In genomic region chr13:75703768-75704167, GRCh38 we compare ENCODE assay signal across 23 cellular contexts.
"Had no signal": no experiment of that assay in that cellular context is flagged by ENCODE, and none has a peak within 500 bp of the region (broad histone marks: within the 10 kb centered on the region; RNA-seq: fewer than 3 reads in every experiment).

No MANE protein-coding gene starts in this region.

- H3K4me3 Mint-ChIP-seq: activated CD4-positive, alpha-beta T cell treated with anti-CD3 and anti-CD28 coated beads, Interleukin-2, amount 10 ng/mL, durations not matched to agents 24 days and 14 days; activated CD8-positive, alpha-beta T cell treated with anti-CD3 and anti-CD28 coated beads, Interleukin-2, amount 10 ng/mL, durations not matched to agents 7 days and 5 days; naive B cell; neural progenitor cell; stimulated activated naive B cell treated with anti-CD40 and anti-IgM and Interleukin-4, amounts not matched to agents 10 μg/mL and 1 μg/mL and 100 μg/mL, for 72 hours had no signal

- H3K27ac Mint-ChIP-seq: activated CD4-positive, alpha-beta T cell treated with anti-CD3 and anti-CD28 coated beads, Interleukin-2, amount 10 ng/mL, durations not matched to agents 24 days and 14 days; activated CD8-positive, alpha-beta T cell treated with anti-CD3 and anti-CD28 coated beads, Interleukin-2, amount 10 ng/mL, durations not matched to agents 7 days and 5 days; activated naive CD4-positive, alpha-beta T cell treated with anti-CD3 and anti-CD28 coated beads, Interleukin-2, amount 50 U/mL, for 72 hours; neural progenitor cell; stimulated activated naive B cell treated with anti-CD40 and anti-IgM and Interleukin-4, amounts not matched to agents 10 μg/mL and 1 μg/mL and 100 μg/mL, for 72 hours had no signal

- H3K4me2 ChIP-seq: neural progenitor cell had no signal

- H3K9ac ChIP-seq: neural progenitor cell had no signal

- H3K9me3 Mint-ChIP-seq: activated naive CD4-positive, alpha-beta T cell treated with anti-CD3 and anti-CD28 coated beads, Interleukin-2, amount 50 U/mL, for 72 hours had no signal

- H3K27me3 Mint-ChIP-seq: activated CD4-positive, alpha-beta T cell treated with anti-CD3 and anti-CD28 coated beads, Interleukin-2, amount 10 ng/mL, durations not matched to agents 24 days and 14 days; naive B cell; stimulated activated naive B cell treated with anti-CD40 and anti-IgM and Interleukin-4, amounts not matched to agents 10 μg/mL and 1 μg/mL and 100 μg/mL, for 72 hours had no signal

- H3K36me3 Mint-ChIP-seq: neural progenitor cell had no signal

- H3K9me3 ChIP-seq: body of pancreas, esophagus squamous epithelium, pancreas, thyroid gland, uterus had no signal

- DNase-seq: activated CD4-positive, alpha-beta T cell treated with anti-CD3 and anti-CD28 coated beads, Interleukin-2, amount 10 ng/mL, durations not matched to agents 24 days and 14 days; activated CD4-positive, CD25-positive, alpha-beta regulatory T cell; activated CD8-positive, alpha-beta memory T cell treated with anti-CD3 and anti-CD28 coated beads, Interleukin-2, amount 50 U/mL, for 4 hours; activated CD8-positive, alpha-beta T cell treated with anti-CD3 and anti-CD28 coated beads, Interleukin-2, amount 10 ng/mL, durations not matched to agents 7 days and 5 days; activated gamma-delta T cell; activated T-cell treated with anti-CD3 and anti-CD28 coated beads, Interleukin-2, amount 50 U/mL, for 48 hours; body of pancreas; central memory CD4-positive, alpha-beta T cell; esophagus squamous epithelium; heart left ventricle; left cardiac atrium; naive B cell; pancreas; stimulated activated CD4-positive, alpha-beta T cell treated with anti-CD3 and anti-CD28 coated beads, Interleukin-2, amount 100 ng/mL, for 48 hours; stimulated activated naive B cell treated with anti-CD40 and anti-IgM and Interleukin-4, amounts not matched to agents 10 μg/mL and 1 μg/mL and 100 μg/mL, for 72 hours; thyroid gland; uterus had no signal

- H2AFZ ChIP-seq: neural progenitor cell had no signal

- H3K27ac ChIP-seq: coronary artery, heart left ventricle, neural progenitor cell, uterus had no signal

- H3K4me1 Mint-ChIP-seq: naive B cell; neural progenitor cell; stimulated activated naive B cell treated with anti-CD40 and anti-IgM and Interleukin-4, amounts not matched to agents 10 μg/mL and 1 μg/mL and 100 μg/mL, for 72 hours had no signal

- H3K4me1 ChIP-seq: neural progenitor cell, uterus had no signal

- FAIRE-seq: frontal cortex, pancreas, TTC549 had no signal

- H3K4me3 ChIP-seq: body of pancreas, esophagus squamous epithelium, heart left ventricle, lung, neural progenitor cell, pancreas, thyroid gland, uterus had no signal

- H3K36me3 ChIP-seq: esophagus squamous epithelium, heart left ventricle, neural progenitor cell, pancreas, thyroid gland, uterus had no signal

- ATAC-seq: activated CD8-positive, alpha-beta T cell treated with anti-CD3 and anti-CD28 coated beads, Interleukin-2, amount 10 ng/mL, durations not matched to agents 7 days and 5 days; activated naive CD4-positive, alpha-beta T cell treated with anti-CD3 and anti-CD28 coated beads, Interleukin-2, amount 50 U/mL, for 72 hours; body of pancreas; heart left ventricle; stimulated activated naive B cell treated with anti-CD40 and anti-IgM and Interleukin-4, amounts not matched to agents 10 μg/mL and 1 μg/mL and 100 μg/mL, for 72 hours had no signal

- H3K27me3 ChIP-seq: body of pancreas, esophagus squamous epithelium, heart left ventricle, neural progenitor cell, pancreas, thyroid gland, uterus had no signal
